ENCODE assay signal across 8 cellular contexts in genomic region chr3:152556731-152557254, GRCh38.
A peak's percentile ranks its signal among the peaks of the same experiment; 100 is the strongest.
DNase-seq lines count a peak whose midpoint lies in the region; ATAC-seq and TF ChIP-seq lines count a peak whose summit lies in the region.

No MANE protein-coding gene starts in this region.

- TF ChIP-seq POLR2A in upper lobe of left lung (IDR thresholded peaks at IDR 0.05) = no peak

- no peak overlapping the region for H3K9ac ChIP-seq in OCI-LY3 (ENCODE audit: low read length)

- H3K36me3 ChIP-seq in OCI-LY3 (replicated peaks; ENCODE audit: low read depth, low read length) (no peaks in the 10 kb centered on the region), upper lobe of left lung (no peaks in the 10 kb centered on the region)

- H3K27me3 ChIP-seq in OCI-LY3 (ENCODE audit: low read depth, low read length) (no peaks in the 10 kb centered on the region), upper lobe of left lung (no peaks in the 10 kb centered on the region)

- 0 out of 2 replicates have a peak overlapping the region, but pooled peaks have one; percentile 43 for H2AFZ ChIP-seq in OCI-LY3 (ENCODE audit: low read depth, low read length)

- DNase-seq in GM04503 (ENCODE audit: low read depth) (peak; percentile 27), hepatic stellate cell (ENCODE audit: low spot score) (peak; percentile 12), upper lobe of left lung (no peak), OCI-M2 (lab: John Stamatoyannopoulos, UW; ENCODE audit: unreplicated experiment) (no peak), dedifferentiated amniotic fluid mesenchymal stem cell (ENCODE audit: extremely low spot score) (no peak)
- DNase-seq in stimulated activated naive CD4-positive, alpha-beta T cell (lab: John Stamatoyannopoulos, UW) = no peak

- H3K27ac ChIP-seq in OCI-LY3 (ENCODE audit: low read length) (no peak overlapping the region), upper lobe of left lung (peak overlapping the region in 3 of 4 donors; percentile 16 to 78 (median 64))

- TF ChIP-seq CTCF in OCI-LY3 (IDR thresholded peaks at IDR 0.05; ENCODE audit: low read depth, low read length) (no peak), upper lobe of left lung (IDR thresholded peaks at IDR 0.05) (no peak)

- H3K4me2 ChIP-seq in OCI-LY3 (ENCODE audit: low read length) = no peak overlapping the region

- ATAC-seq in GM21737 (IDR thresholded peaks at IDR 0.05; ENCODE audit: unreplicated experiment) (peak; percentile 75), upper lobe of left lung (ENCODE audit: low FRiP score in 2 of 2) (peak; percentile 68 to 86)

- H3K4me3 ChIP-seq in OCI-LY3 (ENCODE audit: low read length) = no peak overlapping the region
- no peak overlapping the region for H3K4me3 ChIP-seq in upper lobe of left lung

- TF ChIP-seq EP300 in upper lobe of left lung (IDR thresholded peaks at IDR 0.05) = no peak

- H4K20me1 ChIP-seq in OCI-LY3 (ENCODE audit: insufficient read depth, low read length) = no peaks in the 10 kb centered on the region

- H3K9me3 ChIP-seq in OCI-LY3 (ENCODE audit: insufficient read depth, low read length) (no peaks in the 10 kb centered on the region), upper lobe of left lung (no peaks in the 10 kb centered on the region)

- peaks cover 9% of the 10 kb centered on the region for H3K4me1 ChIP-seq in OCI-LY3 (ENCODE audit: low read length)
- peaks cover 0 to 16% (median 6%) of the 10 kb centered on the region in 4 donors for H3K4me1 ChIP-seq in upper lobe of left lung

- no peaks in the 10 kb centered on the region for H3K79me2 ChIP-seq in OCI-LY3 (ENCODE audit: low read length)

Comparison
In these comparisons a context has a peak if more than half of its experiments do, and no peak if none do; other contexts are left out.
1. DNase-seq: peak in GM04503 (single experiment) and hepatic stellate cell (single experiment); none in upper lobe of left lung (0 of 2), stimulated activated naive CD4-positive, alpha-beta T cell (0 of 6), OCI-M2 (single experiment) and dedifferentiated amniotic fluid mesenchymal stem cell (single experiment).